3 cellular contexts compared by ENCODE assay signal in the genomic region with DNA sequence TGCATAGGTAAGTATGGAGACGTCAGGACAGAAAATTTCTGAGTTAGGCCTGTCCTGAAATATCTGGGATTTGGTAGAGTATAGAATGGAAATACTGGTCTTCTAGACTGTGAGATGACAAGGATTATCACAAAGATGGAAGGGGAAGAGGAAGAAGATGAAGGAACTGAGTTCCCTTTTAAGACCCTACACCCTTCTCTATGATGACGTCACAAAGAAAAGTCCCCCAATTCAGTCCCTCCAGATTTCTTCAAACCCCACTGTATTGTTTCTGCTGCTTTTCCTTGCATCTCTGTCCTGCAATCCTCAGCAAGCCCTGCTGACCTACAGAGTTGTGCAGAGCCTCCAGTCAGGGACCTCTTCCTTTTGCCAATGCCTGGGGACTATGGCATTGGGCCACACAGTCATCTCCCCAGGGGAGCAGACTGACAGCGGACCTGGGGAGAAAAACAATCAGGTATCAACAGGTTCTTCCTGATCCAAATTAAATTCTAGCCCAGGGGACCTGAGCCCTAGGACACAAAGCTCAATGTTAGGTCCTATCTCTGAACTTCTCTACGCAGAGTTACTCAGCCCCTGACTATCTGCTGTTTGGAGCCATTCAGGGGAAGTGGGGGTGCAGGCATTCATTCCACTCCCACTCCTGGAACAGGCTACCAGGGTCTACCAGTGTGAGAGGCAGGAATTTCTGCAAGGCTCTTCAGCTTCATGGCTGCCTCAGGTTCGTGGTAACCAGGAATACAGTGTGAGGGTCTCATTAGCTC.
A peak's percentile ranks its signal among the peaks of the same experiment; 100 is the strongest.
TF ChIP-seq lines count a peak whose summit lies in the region.

No MANE protein-coding gene starts in this region.

TF ChIP-seq in Ishikawa, 13 proteins besides CTCF, POLR2A, EP300 and RAD21 (continued from another document):
- TF ChIP-seq, protein P1, sequence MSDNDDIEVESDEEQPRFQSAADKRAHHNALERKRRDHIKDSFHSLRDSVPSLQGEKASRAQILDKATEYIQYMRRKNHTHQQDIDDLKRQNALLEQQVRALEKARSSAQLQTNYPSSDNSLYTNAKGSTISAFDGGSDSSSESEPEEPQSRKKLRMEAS (IDR thresholded peaks at IDR 0.05): no peak
- TF ChIP-seq CREB1 (IDR thresholded peaks at IDR 0.05; ENCODE audit: low read depth): no peak
TF ChIP-seq in Ishikawa: peak in this region for 1.

TF ChIP-seq in K562, 482 proteins besides CTCF, POLR2A, EP300 and RAD21 (continued from another document):
- TF ChIP-seq, protein P2, sequence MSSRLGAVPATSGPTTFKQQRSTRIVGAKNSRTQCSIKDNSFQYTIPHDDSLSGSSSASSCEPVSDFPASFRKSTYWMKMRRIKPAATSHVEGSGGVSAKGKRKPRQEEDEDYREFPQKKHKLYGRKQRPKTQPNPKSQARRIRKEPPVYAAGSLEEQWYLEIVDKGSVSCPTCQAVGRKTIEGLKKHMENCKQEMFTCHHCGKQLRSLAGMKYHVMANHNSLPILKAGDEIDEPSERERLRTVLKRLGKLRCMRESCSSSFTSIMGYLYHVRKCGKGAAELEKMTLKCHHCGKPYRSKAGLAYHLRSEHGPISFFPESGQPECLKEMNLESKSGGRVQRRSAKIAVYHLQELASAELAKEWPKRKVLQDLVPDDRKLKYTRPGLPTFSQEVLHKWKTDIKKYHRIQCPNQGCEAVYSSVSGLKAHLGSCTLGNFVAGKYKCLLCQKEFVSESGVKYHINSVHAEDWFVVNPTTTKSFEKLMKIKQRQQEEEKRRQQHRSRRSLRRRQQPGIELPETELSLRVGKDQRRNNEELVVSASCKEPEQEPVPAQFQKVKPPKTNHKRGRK (tag; IDR thresholded peaks at IDR 0.05): no peak
- TF ChIP-seq ZNF695 (CRISPR knock-in tag; IDR thresholded peaks at IDR 0.05): no peak
- no peak for TF ChIP-seq ATF1 (CRISPR knock-in tag; IDR thresholded peaks at IDR 0.05)
- peak; percentile 44; the same call in 1 of the 2 replicates for TF ChIP-seq ATF1 (tag; IDR thresholded peaks at IDR 0.05)

TF ChIP-seq in GM23338, 12 proteins besides CTCF, POLR2A, EP300 and RAD21 (continued from another document):
- TF ChIP-seq, protein P3, sequence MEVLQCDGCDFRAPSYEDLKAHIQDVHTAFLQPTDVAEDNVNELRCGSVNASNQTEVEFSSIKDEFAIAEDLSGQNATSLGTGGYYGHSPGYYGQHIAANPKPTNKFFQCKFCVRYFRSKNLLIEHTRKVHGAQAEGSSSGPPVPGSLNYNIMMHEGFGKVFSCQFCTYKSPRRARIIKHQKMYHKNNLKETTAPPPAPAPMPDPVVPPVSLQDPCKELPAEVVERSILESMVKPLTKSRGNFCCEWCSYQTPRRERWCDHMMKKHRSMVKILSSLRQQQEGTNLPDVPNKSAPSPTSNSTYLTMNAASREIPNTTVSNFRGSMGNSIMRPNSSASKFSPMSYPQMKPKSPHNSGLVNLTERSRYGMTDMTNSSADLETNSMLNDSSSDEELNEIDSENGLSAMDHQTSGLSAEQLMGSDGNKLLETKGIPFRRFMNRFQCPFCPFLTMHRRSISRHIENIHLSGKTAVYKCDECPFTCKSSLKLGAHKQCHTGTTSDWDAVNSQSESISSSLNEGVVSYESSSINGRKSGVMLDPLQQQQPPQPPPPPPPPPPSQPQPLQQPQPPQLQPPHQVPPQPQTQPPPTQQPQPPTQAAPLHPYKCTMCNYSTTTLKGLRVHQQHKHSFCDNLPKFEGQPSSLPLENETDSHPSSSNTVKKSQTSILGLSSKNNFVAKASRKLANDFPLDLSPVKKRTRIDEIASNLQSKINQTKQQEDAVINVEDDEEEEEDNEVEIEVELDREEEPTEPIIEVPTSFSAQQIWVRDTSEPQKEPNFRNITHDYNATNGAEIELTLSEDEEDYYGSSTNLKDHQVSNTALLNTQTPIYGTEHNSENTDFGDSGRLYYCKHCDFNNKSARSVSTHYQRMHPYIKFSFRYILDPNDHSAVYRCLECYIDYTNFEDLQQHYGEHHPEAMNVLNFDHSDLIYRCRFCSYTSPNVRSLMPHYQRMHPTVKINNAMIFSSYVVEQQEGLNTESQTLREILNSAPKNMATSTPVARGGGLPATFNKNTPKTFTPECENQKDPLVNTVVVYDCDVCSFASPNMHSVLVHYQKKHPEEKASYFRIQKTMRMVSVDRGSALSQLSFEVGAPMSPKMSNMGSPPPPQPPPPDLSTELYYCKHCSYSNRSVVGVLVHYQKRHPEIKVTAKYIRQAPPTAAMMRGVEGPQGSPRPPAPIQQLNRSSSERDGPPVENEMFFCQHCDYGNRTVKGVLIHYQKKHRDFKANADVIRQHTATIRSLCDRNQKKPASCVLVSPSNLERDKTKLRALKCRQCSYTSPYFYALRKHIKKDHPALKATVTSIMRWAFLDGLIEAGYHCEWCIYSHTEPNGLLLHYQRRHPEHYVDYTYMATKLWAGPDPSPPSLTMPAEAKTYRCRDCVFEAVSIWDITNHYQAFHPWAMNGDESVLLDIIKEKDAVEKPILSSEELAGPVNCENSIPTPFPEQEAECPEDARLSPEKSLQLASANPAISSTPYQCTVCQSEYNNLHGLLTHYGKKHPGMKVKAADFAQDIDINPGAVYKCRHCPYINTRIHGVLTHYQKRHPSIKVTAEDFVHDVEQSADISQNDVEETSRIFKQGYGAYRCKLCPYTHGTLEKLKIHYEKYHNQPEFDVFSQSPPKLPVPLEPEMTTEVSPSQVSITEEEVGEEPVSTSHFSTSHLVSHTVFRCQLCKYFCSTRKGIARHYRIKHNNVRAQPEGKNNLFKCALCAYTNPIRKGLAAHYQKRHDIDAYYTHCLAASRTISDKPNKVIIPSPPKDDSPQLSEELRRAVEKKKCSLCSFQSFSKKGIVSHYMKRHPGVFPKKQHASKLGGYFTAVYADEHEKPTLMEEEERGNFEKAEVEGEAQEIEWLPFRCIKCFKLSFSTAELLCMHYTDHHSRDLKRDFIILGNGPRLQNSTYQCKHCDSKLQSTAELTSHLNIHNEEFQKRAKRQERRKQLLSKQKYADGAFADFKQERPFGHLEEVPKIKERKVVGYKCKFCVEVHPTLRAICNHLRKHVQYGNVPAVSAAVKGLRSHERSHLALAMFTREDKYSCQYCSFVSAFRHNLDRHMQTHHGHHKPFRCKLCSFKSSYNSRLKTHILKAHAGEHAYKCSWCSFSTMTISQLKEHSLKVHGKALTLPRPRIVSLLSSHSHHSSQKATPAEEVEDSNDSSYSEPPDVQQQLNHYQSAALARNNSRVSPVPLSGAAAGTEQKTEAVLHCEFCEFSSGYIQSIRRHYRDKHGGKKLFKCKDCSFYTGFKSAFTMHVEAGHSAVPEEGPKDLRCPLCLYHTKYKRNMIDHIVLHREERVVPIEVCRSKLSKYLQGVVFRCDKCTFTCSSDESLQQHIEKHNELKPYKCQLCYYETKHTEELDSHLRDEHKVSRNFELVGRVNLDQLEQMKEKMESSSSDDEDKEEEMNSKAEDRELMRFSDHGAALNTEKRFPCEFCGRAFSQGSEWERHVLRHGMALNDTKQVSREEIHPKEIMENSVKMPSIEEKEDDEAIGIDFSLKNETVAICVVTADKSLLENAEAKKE (CRISPR knock-in tag; IDR thresholded peaks at IDR 0.05): no peak
- TF ChIP-seq CREB1 (CRISPR knock-in tag; IDR thresholded peaks at IDR 0.05; ENCODE audit: low read depth): no peak
- TF ChIP-seq, protein P4, sequence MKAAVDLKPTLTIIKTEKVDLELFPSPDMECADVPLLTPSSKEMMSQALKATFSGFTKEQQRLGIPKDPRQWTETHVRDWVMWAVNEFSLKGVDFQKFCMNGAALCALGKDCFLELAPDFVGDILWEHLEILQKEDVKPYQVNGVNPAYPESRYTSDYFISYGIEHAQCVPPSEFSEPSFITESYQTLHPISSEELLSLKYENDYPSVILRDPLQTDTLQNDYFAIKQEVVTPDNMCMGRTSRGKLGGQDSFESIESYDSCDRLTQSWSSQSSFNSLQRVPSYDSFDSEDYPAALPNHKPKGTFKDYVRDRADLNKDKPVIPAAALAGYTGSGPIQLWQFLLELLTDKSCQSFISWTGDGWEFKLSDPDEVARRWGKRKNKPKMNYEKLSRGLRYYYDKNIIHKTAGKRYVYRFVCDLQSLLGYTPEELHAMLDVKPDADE (IDR thresholded peaks at IDR 0.05): no peak
- TF ChIP-seq STAT1 (IDR thresholded peaks at IDR 0.05; ENCODE audit: unreplicated experiment): no peak
- no peak for TF ChIP-seq EZH2 (IDR thresholded peaks at IDR 0.05; ENCODE audit: low read depth, unreplicated experiment)
- TF ChIP-seq, protein P5, sequence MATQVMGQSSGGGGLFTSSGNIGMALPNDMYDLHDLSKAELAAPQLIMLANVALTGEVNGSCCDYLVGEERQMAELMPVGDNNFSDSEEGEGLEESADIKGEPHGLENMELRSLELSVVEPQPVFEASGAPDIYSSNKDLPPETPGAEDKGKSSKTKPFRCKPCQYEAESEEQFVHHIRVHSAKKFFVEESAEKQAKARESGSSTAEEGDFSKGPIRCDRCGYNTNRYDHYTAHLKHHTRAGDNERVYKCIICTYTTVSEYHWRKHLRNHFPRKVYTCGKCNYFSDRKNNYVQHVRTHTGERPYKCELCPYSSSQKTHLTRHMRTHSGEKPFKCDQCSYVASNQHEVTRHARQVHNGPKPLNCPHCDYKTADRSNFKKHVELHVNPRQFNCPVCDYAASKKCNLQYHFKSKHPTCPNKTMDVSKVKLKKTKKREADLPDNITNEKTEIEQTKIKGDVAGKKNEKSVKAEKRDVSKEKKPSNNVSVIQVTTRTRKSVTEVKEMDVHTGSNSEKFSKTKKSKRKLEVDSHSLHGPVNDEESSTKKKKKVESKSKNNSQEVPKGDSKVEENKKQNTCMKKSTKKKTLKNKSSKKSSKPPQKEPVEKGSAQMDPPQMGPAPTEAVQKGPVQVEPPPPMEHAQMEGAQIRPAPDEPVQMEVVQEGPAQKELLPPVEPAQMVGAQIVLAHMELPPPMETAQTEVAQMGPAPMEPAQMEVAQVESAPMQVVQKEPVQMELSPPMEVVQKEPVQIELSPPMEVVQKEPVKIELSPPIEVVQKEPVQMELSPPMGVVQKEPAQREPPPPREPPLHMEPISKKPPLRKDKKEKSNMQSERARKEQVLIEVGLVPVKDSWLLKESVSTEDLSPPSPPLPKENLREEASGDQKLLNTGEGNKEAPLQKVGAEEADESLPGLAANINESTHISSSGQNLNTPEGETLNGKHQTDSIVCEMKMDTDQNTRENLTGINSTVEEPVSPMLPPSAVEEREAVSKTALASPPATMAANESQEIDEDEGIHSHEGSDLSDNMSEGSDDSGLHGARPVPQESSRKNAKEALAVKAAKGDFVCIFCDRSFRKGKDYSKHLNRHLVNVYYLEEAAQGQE (IDR thresholded peaks at IDR 0.05; ENCODE audit: unreplicated experiment): no peak
- no peak for TF ChIP-seq POLR2AphosphoS5 (IDR thresholded peaks at IDR 0.05; ENCODE audit: low read depth)
- no peak for TF ChIP-seq JUNB (IDR thresholded peaks at IDR 0.05; ENCODE audit: unreplicated experiment)
- TF ChIP-seq EZH2phosphoT487 (IDR thresholded peaks at IDR 0.05; ENCODE audit: unreplicated experiment): no peak
- no peak for TF ChIP-seq ZNF114 (CRISPR knock-in tag; IDR thresholded peaks at IDR 0.05)
